Comparison of ENCODE assay signal across 12 cellular contexts in the genomic region with DNA sequence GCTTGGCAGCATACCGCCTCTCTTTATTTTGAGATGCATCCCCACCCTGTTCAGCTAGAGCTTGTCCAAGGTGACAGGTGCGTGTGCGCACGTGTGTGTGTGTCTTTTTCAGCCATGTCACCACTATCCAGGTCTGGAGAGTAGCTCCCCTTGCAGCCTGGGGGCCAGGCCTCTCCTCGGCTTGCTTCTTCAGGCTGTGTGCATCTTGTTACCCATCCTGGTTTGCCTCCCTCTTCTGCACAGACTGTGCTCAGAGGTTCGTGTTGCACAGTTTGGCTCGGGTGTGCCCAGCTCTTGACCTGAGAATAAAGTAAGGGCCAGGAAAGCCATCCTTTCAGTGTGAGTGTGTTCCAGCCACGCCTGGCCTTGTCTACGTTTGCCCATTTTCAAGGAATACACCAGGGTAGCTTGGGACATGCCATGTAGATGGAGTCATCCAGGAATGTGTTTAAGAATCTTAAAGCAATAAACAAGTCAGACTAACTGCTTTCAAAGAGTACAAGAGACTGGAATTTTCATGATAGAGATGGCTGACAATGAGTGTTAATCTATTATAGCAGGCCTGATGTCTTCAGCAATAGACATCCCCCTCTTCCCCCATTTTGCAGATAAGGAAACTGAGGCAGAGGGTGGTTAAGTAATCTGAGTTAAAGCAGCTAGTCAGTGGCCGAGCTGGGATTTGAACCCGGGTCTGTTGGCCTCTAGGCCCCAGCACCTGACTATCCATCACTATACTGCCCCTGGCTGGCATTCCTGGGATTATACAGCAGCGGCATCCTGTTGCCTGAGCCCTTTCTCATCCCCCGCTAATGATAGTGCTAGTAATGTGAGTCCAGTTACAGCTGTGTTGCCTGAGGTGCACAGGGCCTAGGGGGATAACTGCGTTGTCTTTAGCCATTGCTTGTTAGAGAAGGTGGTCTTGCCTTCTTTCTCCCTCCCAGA.
A peak's percentile ranks its signal among the peaks of the same experiment; 100 is the strongest.
DNase-seq lines count a peak whose midpoint lies in the region; ATAC-seq, FAIRE-seq and TF ChIP-seq lines count a peak whose summit lies in the region.
"Had no signal": no experiment of that assay in that cellular context is flagged by ENCODE, and none has a peak within 500 bp of the region (broad histone marks: within the 10 kb centered on the region; RNA-seq: fewer than 3 reads in every experiment).

No MANE protein-coding gene starts in this region.

- H3K79me1 ChIP-seq in mesendoderm (ENCODE audit: low read length): peaks cover 42% of the 10 kb centered on the region

- no peak overlapping the region for H4K5ac ChIP-seq in mesendoderm (ENCODE audit: low read length)

- H2AK5ac ChIP-seq in mesendoderm (ENCODE audit: low read length): no peak overlapping the region

- no peaks in the 10 kb centered on the region for H3K79me2 ChIP-seq in ACC112 (ENCODE audit: control insufficient read depth, insufficient read depth, low read length, unreplicated experiment)
- peaks cover 40% of the 10 kb centered on the region for H3K79me2 ChIP-seq in mesendoderm (ENCODE audit: control insufficient read depth, insufficient read depth, low read length)

- no peaks in the 10 kb centered on the region for H3K9me3 ChIP-seq in CD4-positive, alpha-beta T cell (ENCODE audit: control insufficient read depth, low read length)
- H3K9me3 ChIP-seq: heart right ventricle had no signal

- H3K23ac ChIP-seq in mesendoderm (ENCODE audit: low read length): peak overlapping the region; percentile 70

- H2BK15ac ChIP-seq in mesendoderm (replicated peaks; ENCODE audit: low read depth): no peak overlapping the region

- no peaks in the 10 kb centered on the region for H3K27me3 ChIP-seq in ACC112 (ENCODE audit: insufficient read depth, low read length)
- H3K27me3 ChIP-seq in mesendoderm (ENCODE audit: insufficient read depth, low read length, poor library complexity): no peaks in the 10 kb centered on the region
- H3K27me3 ChIP-seq in CD4-positive, alpha-beta T cell (ENCODE audit: control insufficient read depth, insufficient read depth, low read length): no peaks in the 10 kb centered on the region
- H3K27me3 ChIP-seq: heart right ventricle had no signal

- H2AFZ ChIP-seq in ACC112 (ENCODE audit: low read length, unreplicated experiment): no peak overlapping the region

- peak overlapping the region; percentile 94 for H3K27ac Mint-ChIP-seq in chondrocyte (ENCODE audit: unreplicated experiment)
- no peak overlapping the region for H3K27ac Mint-ChIP-seq in CD4-positive, alpha-beta T cell
- H3K27ac Mint-ChIP-seq: activated naive CD4-positive, alpha-beta T cell treated with anti-CD3 and anti-CD28 coated beads, Interleukin-2, amount 50 U/mL, for 24 hours had no signal

- H3K56ac ChIP-seq in mesendoderm (ENCODE audit: low read length): no peak overlapping the region

- no peak overlapping the region for H3K4me3 Mint-ChIP-seq in chondrocyte (ENCODE audit: unreplicated experiment)
- H3K4me3 Mint-ChIP-seq in CD4-positive, alpha-beta T cell: no peak overlapping the region
- H3K4me3 Mint-ChIP-seq: activated naive CD4-positive, alpha-beta T cell treated with anti-CD3 and anti-CD28 coated beads, Interleukin-2, amount 50 U/mL, for 24 hours had no signal

- CTCF ChIA-PET in CD4-positive, alpha-beta T cell (lab: Charles Lee): no interaction called here

- H3K27ac ChIP-seq in ACC112 (ENCODE audit: low read depth, low read length): peak overlapping the region; percentile 58
- no peak overlapping the region for H3K27ac ChIP-seq in mesendoderm (ENCODE audit: low read depth, low read length)
- no peak overlapping the region for H3K27ac ChIP-seq in CD4-positive, alpha-beta T cell (ENCODE audit: low read depth, low read length)
- H3K27ac ChIP-seq: C4-2B had no signal

- peak; percentile 72 for DNase-seq in HTR-8/SVneo (ENCODE audit: insufficient read length, low spot score)
- DNase-seq in chondrocyte (ENCODE audit: low spot score): no peak
- peak; percentile 74 for DNase-seq in mesendoderm
- DNase-seq in T-helper 2 cell: no peak
- DNase-seq in NCI-H2196 (lab: John Stamatoyannopoulos, UW; ENCODE audit: unreplicated experiment): no peak
- DNase-seq in CD4-positive, alpha-beta T cell: no peak
- DNase-seq: activated CD4-positive, alpha-beta T cell treated with anti-CD3 and anti-CD28 coated beads for 1 hour; heart right ventricle had no signal

- FAIRE-seq in HTR-8/SVneo (lab: Jason Lieb, UNC): peak; percentile 66

- H3K4me2 ChIP-seq in mesendoderm (ENCODE audit: low read length): no peak overlapping the region

- peak; percentile 55 for TF ChIP-seq CTCF in chondrocyte (IDR thresholded peaks at IDR 0.05)
- no peak for TF ChIP-seq CTCF in CD4-positive, alpha-beta T cell (IDR thresholded peaks at IDR 0.05)

- ATAC-seq in GM18517 (IDR thresholded peaks at IDR 0.05; ENCODE audit: unreplicated experiment): no peak
- no peak for ATAC-seq in CD4-positive, alpha-beta T cell (ENCODE audit: poor library complexity)
- ATAC-seq: heart right ventricle had no signal

- H4K8ac ChIP-seq in mesendoderm (ENCODE audit: low read depth, low read length): no peak overlapping the region

- no peaks in the 10 kb centered on the region for H3K36me3 Mint-ChIP-seq in chondrocyte (ENCODE audit: low read depth)
- no peaks in the 10 kb centered on the region for H3K36me3 Mint-ChIP-seq in CD4-positive, alpha-beta T cell (ENCODE audit: low read depth)
- H3K36me3 Mint-ChIP-seq: activated naive CD4-positive, alpha-beta T cell treated with anti-CD3 and anti-CD28 coated beads, Interleukin-2, amount 50 U/mL, for 24 hours had no signal

- peaks cover 86% of the 10 kb centered on the region for H3K4me1 Mint-ChIP-seq in chondrocyte (ENCODE audit: low read depth)
- H3K4me1 Mint-ChIP-seq in CD4-positive, alpha-beta T cell (ENCODE audit: low read depth): peaks cover 9% of the 10 kb centered on the region
- H3K4me1 Mint-ChIP-seq: activated naive CD4-positive, alpha-beta T cell treated with anti-CD3 and anti-CD28 coated beads, Interleukin-2, amount 50 U/mL, for 24 hours had no signal

- no CpG with 5 or more reads among the region's 14 CpGs for WGBS in mesendoderm (ENCODE audit: extremely low coverage, insufficient coverage, low lambda C conversion rate)

- H3K4me3 ChIP-seq in ACC112 (ENCODE audit: low read depth, low read length) (no peak overlapping the region), mesendoderm (ENCODE audit: low read length) (no peak overlapping the region)
- H3K4me3 ChIP-seq: heart right ventricle had no signal

- POLR2A ChIA-PET in CD4-positive, alpha-beta T cell (lab: Charles Lee): interaction anchor here (1.0 kb wide), 1 partner anchor 12 kb away, joined by 4 read pairs; no protein-coding TSS in a partner anchor

- H2BK120ac ChIP-seq in mesendoderm (ENCODE audit: low read depth, low read length): no peak overlapping the region

- H2BK5ac ChIP-seq in mesendoderm (ENCODE audit: low read length): no peak overlapping the region

- H3K4me1 ChIP-seq in ACC112 (ENCODE audit: control insufficient read depth, insufficient read depth, low read length, unreplicated experiment) (peaks cover 30% of the 10 kb centered on the region), mesendoderm (ENCODE audit: control insufficient read depth, low read depth, low read length) (peaks cover 15% of the 10 kb centered on the region)

- H3K27me3 Mint-ChIP-seq in chondrocyte (ENCODE audit: low read depth): no peaks in the 10 kb centered on the region
- no peaks in the 10 kb centered on the region for H3K27me3 Mint-ChIP-seq in CD4-positive, alpha-beta T cell
- H3K27me3 Mint-ChIP-seq: activated naive CD4-positive, alpha-beta T cell treated with anti-CD3 and anti-CD28 coated beads, Interleukin-2, amount 50 U/mL, for 24 hours had no signal

- no peak overlapping the region for H3K9ac ChIP-seq in mesendoderm (ENCODE audit: low read length)

- intact Hi-C loops in CD4-positive, alpha-beta T cell (cut with DNase I, micrococcal nuclease): loop anchor here in 1 of 2 experiments (10.0 kb wide), 2 partner anchors 49 to 99 kb away; no protein-coding TSS in a partner anchor

- H3K18ac ChIP-seq in mesendoderm (ENCODE audit: low read length): no peak overlapping the region

- H3K4ac ChIP-seq in mesendoderm (ENCODE audit: low read depth, low read length): no peak overlapping the region

- no peaks in the 10 kb centered on the region for H3K9me3 Mint-ChIP-seq in chondrocyte (ENCODE audit: low read depth)
- H3K9me3 Mint-ChIP-seq in CD4-positive, alpha-beta T cell: no peaks in the 10 kb centered on the region
- H3K9me3 Mint-ChIP-seq: activated naive CD4-positive, alpha-beta T cell treated with anti-CD3 and anti-CD28 coated beads, Interleukin-2, amount 50 U/mL, for 24 hours had no signal

- H3K36me3 ChIP-seq in ACC112 (ENCODE audit: insufficient read depth, low read length): no peaks in the 10 kb centered on the region
- H3K36me3 ChIP-seq in mesendoderm (ENCODE audit: control insufficient read depth, insufficient read depth, low read length): no peaks in the 10 kb centered on the region
- H3K36me3 ChIP-seq: heart right ventricle had no signal

Comparison
In these comparisons a context has a peak if more than half of its experiments do, and no peak if none do; other contexts are left out.
1. DNase-seq: peak in HTR-8/SVneo (single experiment) and mesendoderm (single experiment); none in chondrocyte (single experiment), T-helper 2 cell (0 of 5), NCI-H2196 (single experiment) and CD4-positive, alpha-beta T cell (0 of 10).